In genomic region chr10:60513281-60513680, GRCh38 we compare ENCODE assay signal across 20 cellular contexts.
DNase-seq lines count a peak whose midpoint lies in the region; ATAC-seq and TF ChIP-seq lines count a peak whose summit lies in the region.
"Had no signal": no experiment of that assay in that cellular context is flagged by ENCODE, and none has a peak within 500 bp of the region (broad histone marks: within the 10 kb centered on the region; RNA-seq: fewer than 3 reads in every experiment).

No MANE protein-coding gene starts in this region.

- TF ChIP-seq CTCF in breast epithelium (IDR thresholded peaks at IDR 0.05) = no peak

- no peak overlapping the region for H3K27ac ChIP-seq in breast epithelium
- H3K27ac ChIP-seq: esophagus muscularis mucosa, heart right ventricle, right lobe of liver, thyroid gland had no signal

- no peaks in the 10 kb centered on the region for H3K27me3 ChIP-seq in breast epithelium
- H3K27me3 ChIP-seq: esophagus muscularis mucosa, heart right ventricle, right lobe of liver, thyroid gland had no signal

- intact Hi-C loops in breast epithelium (cut with DNase I; ENCODE audit: low total_unique reads) = no loop called here

- no peaks in the 10 kb centered on the region for H3K36me3 ChIP-seq in breast epithelium
- H3K36me3 ChIP-seq: esophagus muscularis mucosa, heart right ventricle, right lobe of liver, thyroid gland had no signal

- H3K4me3 ChIP-seq in breast epithelium = no peak overlapping the region
- H3K4me3 ChIP-seq: esophagus muscularis mucosa, heart right ventricle, right lobe of liver, thyroid gland had no signal

- no peak for TF ChIP-seq POLR2A in breast epithelium (IDR thresholded peaks at IDR 0.05)

- H3K4me1 ChIP-seq in breast epithelium = no peaks in the 10 kb centered on the region
- H3K4me1 ChIP-seq: Caco-2, right lobe of liver had no signal

- ATAC-seq in GM18517 (IDR thresholded peaks at IDR 0.05; ENCODE audit: unreplicated experiment) (peak; percentile 79), GM21529 (IDR thresholded peaks at IDR 0.05; ENCODE audit: unreplicated experiment) (peak; percentile 71), HG03378 (IDR thresholded peaks at IDR 0.05; ENCODE audit: unreplicated experiment) (peak; percentile 77)
- ATAC-seq: heart right ventricle, right lobe of liver had no signal

- peak; percentile 35 for DNase-seq in RPMI8226
- DNase-seq in amniotic stem cell (lab: John Stamatoyannopoulos, UW) = no peak
- DNase-seq in activated naive CD4-positive, alpha-beta T cell (lab: John Stamatoyannopoulos, UW) = no peak
- DNase-seq in breast epithelium (ENCODE audit: low spot score in 2 of 2) = no peak
- DNase-seq in NCI-H748 (lab: John Stamatoyannopoulos, UW; ENCODE audit: unreplicated experiment) = no peak
- DNase-seq: activated CD4-positive, alpha-beta T cell treated with anti-CD3 and anti-CD28 coated beads for 1 hour; activated CD8-positive, alpha-beta memory T cell treated with anti-CD3 and anti-CD28 coated beads, Interleukin-2, amount 50 U/mL, for 4 hours; activated naive CD4-positive, alpha-beta T cell treated with anti-CD3 and anti-CD28 coated beads, Interleukin-2, amount 50 U/mL, for 16 hours; Caco-2; heart right ventricle; NCI-H2029; NCI-H526; nucleus accumbens; right lobe of liver; stimulated activated CD4-positive, alpha-beta T cell treated with anti-CD3 and anti-CD28 coated beads, Interleukin-2, amount 100 ng/mL, for 24 hours; thyroid gland had no signal

- H3K9me3 ChIP-seq in breast epithelium = no peaks in the 10 kb centered on the region
- H3K9me3 ChIP-seq: Caco-2, esophagus muscularis mucosa, heart right ventricle, right lobe of liver, thyroid gland had no signal
